In the genomic region with DNA sequence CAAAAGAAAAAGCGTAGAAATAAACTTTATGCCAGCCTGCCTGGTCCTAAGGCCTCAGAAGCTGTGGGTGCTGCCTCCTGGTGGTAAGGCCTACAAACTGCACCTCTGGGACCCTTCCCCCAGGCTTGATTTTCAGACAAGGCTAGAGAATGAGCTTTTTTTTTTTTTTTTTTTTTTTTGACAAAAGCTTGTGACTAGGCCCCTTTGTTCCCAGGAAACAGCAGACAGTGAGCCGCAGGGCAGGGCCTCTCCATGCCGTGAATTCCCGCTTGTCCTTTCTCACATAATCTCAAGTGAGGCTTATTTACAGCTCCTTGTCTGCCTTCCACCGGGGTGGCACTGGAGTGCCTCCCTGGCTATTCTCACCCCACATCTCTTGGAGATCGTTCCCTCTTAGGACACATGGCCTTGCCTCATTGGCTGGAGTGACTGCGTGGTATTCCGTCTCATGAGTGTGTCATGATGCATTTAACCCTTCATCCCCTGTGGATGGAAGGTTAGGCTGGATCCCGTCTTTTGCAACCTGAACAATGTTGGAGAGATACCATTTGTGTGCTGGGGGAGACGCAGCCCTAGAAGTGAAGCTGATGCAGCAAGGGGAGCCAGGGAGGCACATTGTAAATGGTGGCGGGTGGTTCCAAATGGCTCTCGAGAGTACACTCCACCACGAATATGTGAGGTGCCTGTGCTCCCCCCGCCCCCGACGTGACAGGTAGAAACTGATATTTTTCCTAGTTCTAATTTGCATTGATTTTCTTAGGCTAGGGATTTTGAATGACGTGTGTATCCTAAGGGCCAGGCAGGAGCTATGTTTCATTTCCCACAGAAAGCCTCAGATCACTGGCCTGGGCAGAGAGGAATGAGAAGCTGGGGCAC, we compare ENCODE assay signal across 8 cellular contexts. TPM values are rescaled to one million over a fixed set of nuclear protein-coding genes. Genes with fewer than 3 reads are reported as not detected.
DNase-seq lines count a peak whose midpoint lies in the region; ATAC-seq and TF ChIP-seq lines count a peak whose summit lies in the region.

No MANE protein-coding gene starts in this region.

- TF ChIP-seq CTCF in AG09309 (IDR thresholded peaks at IDR 0.05; ENCODE audit: control insufficient read depth, insufficient read depth, low read depth, low read length, missing control alignments): peak; percentile 93
- TF ChIP-seq CTCF in GM20000 (IDR thresholded peaks at IDR 0.05; ENCODE audit: extremely low read depth, missing control alignments): peak; percentile 92
- peak; percentile 75 for TF ChIP-seq CTCF in activated CD8-positive, alpha-beta T cell treated with anti-CD3 and anti-CD28 coated beads for 36 hours (IDR thresholded peaks at IDR 0.05)

- H3K27me3 ChIP-seq in effector memory CD4-positive, alpha-beta T cell (replicated peaks; ENCODE audit: control insufficient read depth, insufficient read depth, low read length, poor library complexity, severe bottlenecking): no peaks in the 10 kb centered on the region

- no peaks in the 10 kb centered on the region for H3K4me1 ChIP-seq in effector memory CD4-positive, alpha-beta T cell (ENCODE audit: control insufficient read depth, insufficient read depth, low read length, poor library complexity, severe bottlenecking)

- no peak overlapping the region for H3K4me3 Mint-ChIP-seq in activated CD8-positive, alpha-beta T cell treated with anti-CD3 and anti-CD28 coated beads for 36 hours

- no peaks in the 10 kb centered on the region for H3K9me3 ChIP-seq in effector memory CD4-positive, alpha-beta T cell (ENCODE audit: control insufficient read depth, low read length)

- intact Hi-C loops in activated CD8-positive, alpha-beta T cell treated with anti-CD3 and anti-CD28 coated beads for 36 hours (cut with micrococcal nuclease): no loop called here

- POLR2A ChIA-PET in activated CD8-positive, alpha-beta T cell treated with anti-CD3 and anti-CD28 coated beads for 36 hours (lab: Charles Lee): interaction anchor here (1.0 kb wide), 2 partner anchors 9 to 180 kb away, joined by 3 read pairs; no protein-coding TSS in a partner anchor

- H3K9me3 Mint-ChIP-seq in activated CD8-positive, alpha-beta T cell treated with anti-CD3 and anti-CD28 coated beads for 36 hours: no peaks in the 10 kb centered on the region

- ATAC-seq in activated CD8-positive, alpha-beta T cell treated with anti-CD3 and anti-CD28 coated beads for 36 hours: peak; percentile 93
- no peak for ATAC-seq in HG03342 (IDR thresholded peaks at IDR 0.05; ENCODE audit: unreplicated experiment)

- DNase-seq in AG09309 (ENCODE audit: low read depth) (peak; percentile 17), GM20000 (ENCODE audit: low spot score) (peak; percentile 89), NCI-H446 (lab: John Stamatoyannopoulos, UW) (peak; percentile 65 to 71), lung microvascular endothelial cell (ENCODE audit: low read depth in 2 of 2) (peak; percentile 73 to 88)
- peak; percentile 73 for DNase-seq in activated CD8-positive, alpha-beta T cell treated with anti-CD3 and anti-CD28 coated beads for 36 hours
- peak; percentile 14 to 52 (median 47) for DNase-seq in effector memory CD4-positive, alpha-beta T cell
- peak; percentile 12 for DNase-seq in stimulated activated CD8-positive, alpha-beta memory T cell treated with anti-CD3 and anti-CD28 coated beads, Interleukin-12 subunit alpha, Interleukin-12 subunit beta, amount 100 ng/mL, for 24 hours (ENCODE audit: extremely low read depth)

- H3K27ac Mint-ChIP-seq in activated CD8-positive, alpha-beta T cell treated with anti-CD3 and anti-CD28 coated beads for 36 hours: no peak overlapping the region

- H3K27me3 Mint-ChIP-seq in activated CD8-positive, alpha-beta T cell treated with anti-CD3 and anti-CD28 coated beads for 36 hours: no peaks in the 10 kb centered on the region

- CTCF ChIA-PET in activated CD8-positive, alpha-beta T cell treated with anti-CD3 and anti-CD28 coated beads for 36 hours (lab: Charles Lee): interaction anchor here (0.8 to 1.7 kb wide), 15 partner anchors 9 to 192 kb away, joined by 3 to 6 read pairs (median 4); no protein-coding TSS in a partner anchor

- H3K36me3 ChIP-seq in effector memory CD4-positive, alpha-beta T cell (ENCODE audit: control insufficient read depth, insufficient read depth, low read length): no peaks in the 10 kb centered on the region

- no peaks in the 10 kb centered on the region for H3K36me3 Mint-ChIP-seq in activated CD8-positive, alpha-beta T cell treated with anti-CD3 and anti-CD28 coated beads for 36 hours (ENCODE audit: low read depth)

- peak overlapping the region; percentile 15; the same call in 1 of the 2 replicates for H3K4me3 ChIP-seq in AG09309 (ENCODE audit: control insufficient read depth, low read depth, low read length)
- H3K4me3 ChIP-seq in effector memory CD4-positive, alpha-beta T cell (ENCODE audit: insufficient read depth, low read depth, low read length, poor library complexity, severe bottlenecking): no peak overlapping the region

- H3K4me1 Mint-ChIP-seq in activated CD8-positive, alpha-beta T cell treated with anti-CD3 and anti-CD28 coated beads for 36 hours (ENCODE audit: low read depth): no peaks in the 10 kb centered on the region

- H3K27ac ChIP-seq in effector memory CD4-positive, alpha-beta T cell (ENCODE audit: insufficient read depth, low read length, poor library complexity, severe bottlenecking): no peak overlapping the region

RNA-seq across cellular contexts. Expression of a gene that starts 49.6 kb away (rescaled TPM):
- total RNA-seq in activated CD8-positive, alpha-beta T cell treated with anti-CD3 and anti-CD28 coated beads for 36 hours: 100 to 1,000 TPM; 149 to 153 TPM
- 194 and 195 TPM in 2 replicates for total RNA-seq in lung microvascular endothelial cell

Comparison
In these comparisons a context has a peak if more than half of its experiments do, and no peak if none do; other contexts are left out.
1. DNase-seq: peak in every context shown above with its lines; median percentile 89 in GM20000; 80 in lung microvascular endothelial cell; 73 in activated CD8-positive, alpha-beta T cell treated with anti-CD3 and anti-CD28 coated beads for 36 hours; 68 in NCI-H446; 47 in effector memory CD4-positive, alpha-beta T cell; 17 in AG09309; 12 in stimulated activated CD8-positive, alpha-beta memory T cell treated with anti-CD3 and anti-CD28 coated beads, Interleukin-12 subunit alpha, Interleukin-12 subunit beta, amount 100 ng/mL, for 24 hours.